In genomic region chr9:110802416-110803035, GRCh38 we compare ENCODE assay signal across 12 cellular contexts.
DNase-seq lines count a peak whose midpoint lies in the region; ATAC-seq and TF ChIP-seq lines count a peak whose summit lies in the region.
"Had no signal": no experiment of that assay in that cellular context is flagged by ENCODE, and none has a peak within 500 bp of the region (broad histone marks: within the 10 kb centered on the region; RNA-seq: fewer than 3 reads in every experiment).

No MANE protein-coding gene starts in this region.

- no peaks in the 10 kb centered on the region for H3K9me3 ChIP-seq in heart right ventricle
- no peaks in the 10 kb centered on the region for H3K9me3 ChIP-seq in testis

- ATAC-seq in GM19468 (IDR thresholded peaks at IDR 0.05; ENCODE audit: extremely low read depth, unreplicated experiment) (peak; percentile 47), SK-N-SH treated with all-trans-retinoic acid at 6 μM for 48 hours (peak; percentile 36), heart right ventricle (peak in 6 of 8 donors; percentile 11 to 82 (median 44))
- no peak for ATAC-seq in activated T-cell treated with anti-CD3 and anti-CD28 coated beads, Interleukin-2, amount 50 U/mL, for 4 hours

- no peak overlapping the region for H3K4me3 Mint-ChIP-seq in activated T-helper 2 cell treated with anti-CD3 and anti-CD28 coated beads, Interferon-gamma antibody, Interleukin-2, Interleukin-4, amounts not matched to agents 10 μg/mL and 5 μg/mL and 100 μg/mL, durations not matched to agents 14 hours and 24 hours and 36 hours (ENCODE audit: low read depth)
- no peak overlapping the region for H3K4me3 Mint-ChIP-seq in activated naive CD4-positive, alpha-beta T cell treated with anti-CD3 and anti-CD28 coated beads for 36 hours
- no peak overlapping the region for H3K4me3 Mint-ChIP-seq in activated T-cell treated with anti-CD3 and anti-CD28 coated beads, Interleukin-2, amount 50 U/mL, for 4 hours

- H3K4me3 ChIP-seq in heart right ventricle (no peak overlapping the region), testis (no peak overlapping the region)
- H3K4me3 ChIP-seq: skin epidermis had no signal

- H3K27ac Mint-ChIP-seq in activated T-helper 2 cell treated with anti-CD3 and anti-CD28 coated beads, Interferon-gamma antibody, Interleukin-2, Interleukin-4, amounts not matched to agents 10 μg/mL and 5 μg/mL and 100 μg/mL, durations not matched to agents 14 hours and 24 hours and 36 hours, result no peak overlapping the region
- H3K27ac Mint-ChIP-seq in activated naive CD4-positive, alpha-beta T cell treated with anti-CD3 and anti-CD28 coated beads for 36 hours, result no peak overlapping the region

- H3K4me1 ChIP-seq in heart right ventricle, result peaks cover 0 to 13% (median 0%) of the 10 kb centered on the region in 9 donors
- H3K4me1 ChIP-seq in testis, result peaks cover 4% of the 10 kb centered on the region

- CTCF ChIA-PET in activated naive CD4-positive, alpha-beta T cell treated with anti-CD3 and anti-CD28 coated beads for 36 hours (lab: Charles Lee), result no interaction called here

- no peaks in the 10 kb centered on the region for H3K27me3 Mint-ChIP-seq in activated T-helper 2 cell treated with anti-CD3 and anti-CD28 coated beads, Interferon-gamma antibody, Interleukin-2, Interleukin-4, amounts not matched to agents 10 μg/mL and 5 μg/mL and 100 μg/mL, durations not matched to agents 14 hours and 24 hours and 36 hours (ENCODE audit: low read depth)
- H3K27me3 Mint-ChIP-seq in activated naive CD4-positive, alpha-beta T cell treated with anti-CD3 and anti-CD28 coated beads for 36 hours (ENCODE audit: low read depth), result no peaks in the 10 kb centered on the region
- H3K27me3 Mint-ChIP-seq in activated T-cell treated with anti-CD3 and anti-CD28 coated beads, Interleukin-2, amount 50 U/mL, for 4 hours (ENCODE audit: low read depth), result no peaks in the 10 kb centered on the region

- TF ChIP-seq CTCF in heart right ventricle (IDR thresholded peaks at IDR 0.05), result no peak
- TF ChIP-seq CTCF in testis (IDR thresholded peaks at IDR 0.05), result no peak

- no peaks in the 10 kb centered on the region for H3K9me3 Mint-ChIP-seq in activated T-helper 2 cell treated with anti-CD3 and anti-CD28 coated beads, Interferon-gamma antibody, Interleukin-2, Interleukin-4, amounts not matched to agents 10 μg/mL and 5 μg/mL and 100 μg/mL, durations not matched to agents 14 hours and 24 hours and 36 hours
- H3K9me3 Mint-ChIP-seq in activated naive CD4-positive, alpha-beta T cell treated with anti-CD3 and anti-CD28 coated beads for 36 hours, result no peaks in the 10 kb centered on the region
- peaks cover 3% of the 10 kb centered on the region for H3K9me3 Mint-ChIP-seq in activated T-cell treated with anti-CD3 and anti-CD28 coated beads, Interleukin-2, amount 50 U/mL, for 4 hours

- H3K36me3 ChIP-seq in heart right ventricle, result no peaks in the 10 kb centered on the region
- H3K36me3 ChIP-seq in testis (ENCODE audit: low read depth, missing control alignments), result no peaks in the 10 kb centered on the region

- H3K36me3 Mint-ChIP-seq in activated T-helper 2 cell treated with anti-CD3 and anti-CD28 coated beads, Interferon-gamma antibody, Interleukin-2, Interleukin-4, amounts not matched to agents 10 μg/mL and 5 μg/mL and 100 μg/mL, durations not matched to agents 14 hours and 24 hours and 36 hours (ENCODE audit: low read depth), result no peaks in the 10 kb centered on the region
- no peaks in the 10 kb centered on the region for H3K36me3 Mint-ChIP-seq in activated naive CD4-positive, alpha-beta T cell treated with anti-CD3 and anti-CD28 coated beads for 36 hours (ENCODE audit: low read depth)
- H3K36me3 Mint-ChIP-seq in activated T-cell treated with anti-CD3 and anti-CD28 coated beads, Interleukin-2, amount 50 U/mL, for 4 hours (ENCODE audit: insufficient read depth), result no peaks in the 10 kb centered on the region

- no peak for TF ChIP-seq POLR2A in testis (IDR thresholded peaks at IDR 0.05)

- intact Hi-C loops in heart right ventricle (cut with DNase I), result no loop called here
- intact Hi-C loops in activated T-helper 2 cell treated with anti-CD3 and anti-CD28 coated beads, Interferon-gamma antibody, Interleukin-2, Interleukin-4, amounts not matched to agents 10 μg/mL and 5 μg/mL and 100 μg/mL, durations not matched to agents 14 hours and 24 hours and 36 hours (cut with micrococcal nuclease), result no loop called here
- intact Hi-C loops in testis (cut with DNase I; ENCODE audit: low total_unique reads), result no loop called here
- intact Hi-C loops in activated naive CD4-positive, alpha-beta T cell treated with anti-CD3 and anti-CD28 coated beads for 36 hours (cut with micrococcal nuclease), result no loop called here

- WGBS in heart right ventricle, 2 donors, result 59 to 61% methylated on average over 6 of the region's 6 CpGs
- WGBS in testis, 2 donors, result 81 to 82% methylated on average over 6 of the region's 6 CpGs

- DNase-seq in heart right ventricle, result no peak
- DNase-seq in stromal cell of bone marrow (ENCODE audit: low read depth), result peak; percentile 86
- DNase-seq in activated T-helper 2 cell treated with anti-CD3 and anti-CD28 coated beads, Interferon-gamma antibody, Interleukin-2, Interleukin-4, amounts not matched to agents 10 μg/mL and 5 μg/mL and 100 μg/mL, durations not matched to agents 14 hours and 24 hours and 36 hours (ENCODE audit: low spot score), result no peak
- DNase-seq in testis, result no peak
- DNase-seq in activated naive CD4-positive, alpha-beta T cell treated with anti-CD3 and anti-CD28 coated beads for 36 hours, result no peak
- no peak for DNase-seq in activated T-cell treated with anti-CD3 and anti-CD28 coated beads, Interleukin-2, amount 50 U/mL, for 4 hours
- DNase-seq: activated CD4-positive, alpha-beta T cell treated with anti-CD3 and anti-CD28 coated beads for 1 hour; DND-41; NCI-H510A had no signal

- no peaks in the 10 kb centered on the region for H3K4me1 Mint-ChIP-seq in activated T-helper 2 cell treated with anti-CD3 and anti-CD28 coated beads, Interferon-gamma antibody, Interleukin-2, Interleukin-4, amounts not matched to agents 10 μg/mL and 5 μg/mL and 100 μg/mL, durations not matched to agents 14 hours and 24 hours and 36 hours (ENCODE audit: low read depth)
- no peaks in the 10 kb centered on the region for H3K4me1 Mint-ChIP-seq in activated naive CD4-positive, alpha-beta T cell treated with anti-CD3 and anti-CD28 coated beads for 36 hours (ENCODE audit: low read depth)
- H3K4me1 Mint-ChIP-seq in activated T-cell treated with anti-CD3 and anti-CD28 coated beads, Interleukin-2, amount 50 U/mL, for 4 hours (ENCODE audit: low read depth), result no peaks in the 10 kb centered on the region

- no peaks in the 10 kb centered on the region for H3K27me3 ChIP-seq in heart right ventricle
- H3K27me3 ChIP-seq in testis, result no peaks in the 10 kb centered on the region

- peak overlapping the region in 2 of 10 donors; percentile 11 to 24 for H3K27ac ChIP-seq in heart right ventricle
- no peak overlapping the region for H3K27ac ChIP-seq in testis

TF ChIP-seq in SK-N-SH treated with all-trans-retinoic acid at 6 μM for 48 hours, 23 proteins besides CTCF, POLR2A, EP300 and RAD21:
- no peak for TF ChIP-seq ARNTL (CRISPR knock-in tag; IDR thresholded peaks at IDR 0.05; ENCODE audit: borderline replicate concordance, low read depth)
- TF ChIP-seq ZNF70 (CRISPR knock-in tag; IDR thresholded peaks at IDR 0.05), result no peak
- no peak for TF ChIP-seq ESRRG (CRISPR knock-in tag; IDR thresholded peaks at IDR 0.05)
- TF ChIP-seq ZNF565 (CRISPR knock-in tag; conservative IDR thresholded peaks at IDR 0.05; ENCODE audit: low read depth), result no peak
- TF ChIP-seq CSDC2 (CRISPR knock-in tag; IDR thresholded peaks at IDR 0.05), result no peak

Comparison
In these comparisons a context has a peak if more than half of its experiments do, and no peak if none do; other contexts are left out.
1. ATAC-seq: peak in GM19468 (single experiment), SK-N-SH treated with all-trans-retinoic acid at 6 μM for 48 hours (single experiment) and heart right ventricle (6 of 8); none in activated T-cell treated with anti-CD3 and anti-CD28 coated beads, Interleukin-2, amount 50 U/mL, for 4 hours (0 of 2).